1 cellular context compared by ENCODE assay signal in genomic region chr3:65551945-65552344, GRCh38.
TF ChIP-seq lines count a peak whose summit lies in the region.

No MANE protein-coding gene starts in this region.

TF ChIP-seq in HEK293, 187 proteins besides CTCF, POLR2A, EP300 and RAD21 (continued from another document):
- TF ChIP-seq ZBTB11 (tag by site-specific recombination; conservative IDR thresholded peaks at IDR 0.05; ENCODE audit: low read depth) = no peak
- TF ChIP-seq PRDM1 (tag by site-specific recombination; IDR thresholded peaks at IDR 0.05) = peak; percentile 40; the same call in 1 of the 2 replicates
- TF ChIP-seq, protein P1, sequence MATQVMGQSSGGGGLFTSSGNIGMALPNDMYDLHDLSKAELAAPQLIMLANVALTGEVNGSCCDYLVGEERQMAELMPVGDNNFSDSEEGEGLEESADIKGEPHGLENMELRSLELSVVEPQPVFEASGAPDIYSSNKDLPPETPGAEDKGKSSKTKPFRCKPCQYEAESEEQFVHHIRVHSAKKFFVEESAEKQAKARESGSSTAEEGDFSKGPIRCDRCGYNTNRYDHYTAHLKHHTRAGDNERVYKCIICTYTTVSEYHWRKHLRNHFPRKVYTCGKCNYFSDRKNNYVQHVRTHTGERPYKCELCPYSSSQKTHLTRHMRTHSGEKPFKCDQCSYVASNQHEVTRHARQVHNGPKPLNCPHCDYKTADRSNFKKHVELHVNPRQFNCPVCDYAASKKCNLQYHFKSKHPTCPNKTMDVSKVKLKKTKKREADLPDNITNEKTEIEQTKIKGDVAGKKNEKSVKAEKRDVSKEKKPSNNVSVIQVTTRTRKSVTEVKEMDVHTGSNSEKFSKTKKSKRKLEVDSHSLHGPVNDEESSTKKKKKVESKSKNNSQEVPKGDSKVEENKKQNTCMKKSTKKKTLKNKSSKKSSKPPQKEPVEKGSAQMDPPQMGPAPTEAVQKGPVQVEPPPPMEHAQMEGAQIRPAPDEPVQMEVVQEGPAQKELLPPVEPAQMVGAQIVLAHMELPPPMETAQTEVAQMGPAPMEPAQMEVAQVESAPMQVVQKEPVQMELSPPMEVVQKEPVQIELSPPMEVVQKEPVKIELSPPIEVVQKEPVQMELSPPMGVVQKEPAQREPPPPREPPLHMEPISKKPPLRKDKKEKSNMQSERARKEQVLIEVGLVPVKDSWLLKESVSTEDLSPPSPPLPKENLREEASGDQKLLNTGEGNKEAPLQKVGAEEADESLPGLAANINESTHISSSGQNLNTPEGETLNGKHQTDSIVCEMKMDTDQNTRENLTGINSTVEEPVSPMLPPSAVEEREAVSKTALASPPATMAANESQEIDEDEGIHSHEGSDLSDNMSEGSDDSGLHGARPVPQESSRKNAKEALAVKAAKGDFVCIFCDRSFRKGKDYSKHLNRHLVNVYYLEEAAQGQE (tag by site-specific recombination; IDR thresholded peaks at IDR 0.05) = no peak
- no peak for TF ChIP-seq TRIM28 (IDR thresholded peaks at IDR 0.05; ENCODE audit: borderline replicate concordance, low read length)
- TF ChIP-seq SP7 (tag by site-specific recombination; IDR thresholded peaks at IDR 0.05) = peak; percentile 89
- TF ChIP-seq ZNF670 (tag by site-specific recombination; IDR thresholded peaks at IDR 0.05; ENCODE audit: low read depth) = no peak
- TF ChIP-seq ZNF580 (tag by site-specific recombination; IDR thresholded peaks at IDR 0.05) = no peak
